Comparison of ENCODE assay signal across 10 cellular contexts in the genomic region with DNA sequence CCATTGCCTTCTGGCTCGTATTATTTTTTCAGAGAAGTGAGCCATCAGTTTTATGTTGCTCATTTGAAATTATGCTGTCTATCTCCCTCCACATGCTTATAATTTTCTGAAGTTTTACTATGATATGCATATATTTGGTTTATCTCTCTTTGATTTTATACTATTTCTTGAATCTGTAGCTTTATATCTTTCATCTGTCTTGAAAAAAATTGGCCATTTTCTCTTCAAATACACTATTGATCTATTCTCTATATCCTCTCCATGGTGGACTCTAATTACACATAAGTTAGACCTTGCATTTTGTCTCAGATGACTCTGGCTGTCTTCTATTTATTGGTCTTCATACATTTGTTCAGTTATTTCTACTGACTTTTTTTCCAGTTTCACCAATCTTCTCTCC. TPM values are rescaled to one million over a fixed set of nuclear protein-coding genes. Genes with fewer than 3 reads are reported as not detected.
"Had no signal": no experiment of that assay in that cellular context is flagged by ENCODE, and none has a peak within 500 bp of the region (broad histone marks: within the 10 kb centered on the region; RNA-seq: fewer than 3 reads in every experiment).

No MANE protein-coding gene starts in this region.

- H3K4me2 ChIP-seq: GM23338 had no signal

- H2AFZ ChIP-seq: GM23248, GM23338 had no signal

- H3K4me3 Mint-ChIP-seq: GM23338, H9, HFFc6 had no signal

- H3K9ac ChIP-seq: GM23248 had no signal

- ATAC-seq: GM23338, HCT116 had no signal

- H3K4me1 Mint-ChIP-seq: GM23338, H9 had no signal

- H3K4me1 ChIP-seq: HAP-1 had no signal

- H3K36me3 ChIP-seq: HAP-1 had no signal

- H3K27ac Mint-ChIP-seq: GM23338, H9, HFFc6 had no signal

- H3K9me3 Mint-ChIP-seq: GM23338 had no signal

- H3K27ac ChIP-seq: GM23248 had no signal

- H3K9me3 ChIP-seq: HAP-1 had no signal

- H3K4me3 ChIP-seq: GM23248, GM23338, HAP-1 had no signal

- DNase-seq: GM23248, GOT3, H7, H9, HCEC 1CT, HFFc6 had no signal

RNA-seq across cellular contexts. Expression of a gene that starts 13.7 kb away (rescaled TPM):
- total RNA-seq: GM23248, GM23338, H1, H7, H9, HFFc6 had no signal
- polyA plus RNA-seq: GM23248, GM23338, H1 had no signal
